In the genomic region with DNA sequence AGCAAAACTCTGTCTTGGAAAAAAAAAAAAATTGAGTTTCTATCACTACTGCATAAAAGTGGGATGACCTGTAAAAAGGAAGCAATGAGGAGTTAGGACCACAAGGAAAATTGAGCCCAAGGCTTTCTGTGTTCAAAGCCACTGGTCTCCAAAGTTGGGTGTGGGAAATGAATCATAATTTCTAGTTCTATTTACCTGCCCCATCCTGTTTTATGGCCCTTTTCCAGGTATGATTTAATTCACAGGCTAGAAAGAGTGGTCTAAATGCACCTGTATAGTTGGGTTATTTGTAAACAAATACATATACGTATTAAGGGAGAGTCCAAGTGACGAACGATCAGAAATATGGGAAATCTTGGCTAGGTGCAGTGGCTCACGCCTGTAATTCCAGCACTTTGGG, we compare ENCODE assay signal across 14 cellular contexts. TPM values are rescaled to one million over a fixed set of nuclear protein-coding genes. Genes with fewer than 3 reads are reported as not detected.
DNase-seq lines count a peak whose midpoint lies in the region; ATAC-seq, FAIRE-seq and TF ChIP-seq lines count a peak whose summit lies in the region.
"Had no signal": no experiment of that assay in that cellular context is flagged by ENCODE, and none has a peak within 500 bp of the region (broad histone marks: within the 10 kb centered on the region; RNA-seq: fewer than 3 reads in every experiment).

No MANE protein-coding gene starts in this region.

- intact Hi-C loops in PC-3 (cut with micrococcal nuclease) (no loop called here), spleen (cut with DNase I; ENCODE audit: low total_unique reads) (no loop called here)

- H3K9me2 ChIP-seq in PC-3 (replicated peaks; ENCODE audit: low read length), result no peaks in the 10 kb centered on the region

- no peak overlapping the region for H2BK120ac ChIP-seq in trophoblast cell (ENCODE audit: insufficient read depth, low read length, poor library complexity)

- H3K79me2 ChIP-seq in PC-3 (ENCODE audit: low read length) (no peaks in the 10 kb centered on the region), trophoblast cell (ENCODE audit: control insufficient read depth, insufficient read depth, low read length, poor library complexity) (no peaks in the 10 kb centered on the region)

- H3K27me3 ChIP-seq in PC-3 (ENCODE audit: low read length), result no peaks in the 10 kb centered on the region
- H3K27me3 ChIP-seq in bronchial epithelial cell (ENCODE audit: control insufficient read depth, insufficient read depth, low read length), result no peaks in the 10 kb centered on the region
- H3K27me3 ChIP-seq in foreskin keratinocyte, result no peaks in the 10 kb centered on the region
- no peaks in the 10 kb centered on the region for H3K27me3 ChIP-seq in spleen (replicated peaks in 1 of 7)
- H3K27me3 ChIP-seq in trophoblast cell (ENCODE audit: insufficient read depth, low read length), result no peaks in the 10 kb centered on the region

- H3K4me3 ChIP-seq in PC-3 (ENCODE audit: low read length) (no peak overlapping the region), bronchial epithelial cell (ENCODE audit: low read depth, low read length) (no peak overlapping the region), spleen (no peak overlapping the region), trophoblast cell (ENCODE audit: low read depth, low read length) (no peak overlapping the region)
- H3K4me3 ChIP-seq: A549 had no signal

- no peaks in the 10 kb centered on the region for H3K79me1 ChIP-seq in trophoblast cell (ENCODE audit: low read length)

- H2AK5ac ChIP-seq in trophoblast cell (ENCODE audit: low read length), result no peak overlapping the region

- POLR2A ChIA-PET in PC-3 (lab: Charles Lee; ENCODE audit: unreplicated experiment), result no interaction called here

- H3K4ac ChIP-seq in trophoblast cell (ENCODE audit: low read depth, low read length), result no peak overlapping the region

- CTCF ChIA-PET in PC-3 (lab: Charles Lee), result no interaction called here

- no peak overlapping the region for H3K27ac ChIP-seq in PC-3 (ENCODE audit: low read length)
- H3K27ac ChIP-seq in foreskin keratinocyte, result peak overlapping the region; percentile 74
- no peak overlapping the region for H3K27ac ChIP-seq in spleen
- H3K27ac ChIP-seq in trophoblast cell (ENCODE audit: low read depth, low read length), result no peak overlapping the region
- H3K27ac ChIP-seq: A549 had no signal

- H3K4me2 ChIP-seq in PC-3 (ENCODE audit: low read length) (no peak overlapping the region), trophoblast cell (ENCODE audit: low read length) (no peak overlapping the region)
- H3K4me2 ChIP-seq: A549 had no signal

- peak; percentile 54 for DNase-seq in PC-3
- peak; percentile 95 for DNase-seq in bronchial epithelial cell (ENCODE audit: low read depth)
- peak; percentile 87 to 91 for DNase-seq in foreskin keratinocyte
- no peak for DNase-seq in spleen
- DNase-seq in trophoblast cell, result no peak
- DNase-seq: CD4-positive, CD25-positive, alpha-beta regulatory T cell; DMS53; GOT3; H9 had no signal

- no peak overlapping the region for H3K18ac ChIP-seq in trophoblast cell (ENCODE audit: low read length)

- no peak overlapping the region for H2AFZ ChIP-seq in PC-3 (ENCODE audit: low read length)
- no peak overlapping the region for H2AFZ ChIP-seq in trophoblast cell (ENCODE audit: insufficient read depth, low read length, poor library complexity)

- 89 to 97% (median 93%) methylated on average over 4 of the region's 4 CpGs for WGBS in spleen, 5 donors
- whole genome bisulfite sequencing in trophoblast cell (ENCODE audit: extremely low coverage, insufficient coverage, insufficient read length), result no CpG with 5 or more reads among the region's 4 CpGs

- ATAC-seq in PC-3 (no peak), foreskin keratinocyte (peak; percentile 62), HG02840 (IDR thresholded peaks at IDR 0.05; ENCODE audit: low FRiP score, unreplicated experiment) (no peak)
- ATAC-seq: A549, HepG2 had no signal

- H2BK12ac ChIP-seq in trophoblast cell (ENCODE audit: low read length), result no peak overlapping the region

- H4K20me1 ChIP-seq in PC-3 (ENCODE audit: low read length), result no peaks in the 10 kb centered on the region

- no peak for FAIRE-seq in bronchial epithelial cell (lab: Jason Lieb, UNC)
- FAIRE-seq: A549, HepG2, HTR-8/SVneo had no signal

- no peak for TF ChIP-seq POLR2A in spleen (IDR thresholded peaks at IDR 0.05)

- H3K14ac ChIP-seq in trophoblast cell (ENCODE audit: low read length), result no peak overlapping the region

- H3K23ac ChIP-seq in trophoblast cell (ENCODE audit: low read length), result no peak overlapping the region

- no peaks in the 10 kb centered on the region for H3K9me3 ChIP-seq in PC-3 (ENCODE audit: low read length)
- peaks cover 0 to 4% (median 0%) of the 10 kb centered on the region in 8 donors for H3K9me3 ChIP-seq in spleen
- peaks cover 2% of the 10 kb centered on the region for H3K9me3 ChIP-seq in trophoblast cell (ENCODE audit: insufficient read depth, low read depth, low read length)
- H3K9me3 ChIP-seq: A549 had no signal

- no peak overlapping the region for H4K8ac ChIP-seq in trophoblast cell (ENCODE audit: low read depth, low read length)

- no TSS peak for BruUV-seq in PC-3 (replicated peaks; lab: Mats Ljungman, UMichigan)

- no peaks in the 10 kb centered on the region for H3F3A ChIP-seq in PC-3 (ENCODE audit: low read length, unreplicated experiment)

- H4K91ac ChIP-seq in trophoblast cell (ENCODE audit: low read depth, low read length), result no peak overlapping the region

- H4K12ac ChIP-seq in trophoblast cell (ENCODE audit: low read depth, low read length), result no peak overlapping the region

- H3K36me3 ChIP-seq in PC-3 (ENCODE audit: low read depth, low read length), result no peaks in the 10 kb centered on the region
- no peaks in the 10 kb centered on the region for H3K36me3 ChIP-seq in bronchial epithelial cell (ENCODE audit: control insufficient read depth, insufficient read depth, low read length)
- H3K36me3 ChIP-seq in spleen, result no peaks in the 10 kb centered on the region
- H3K36me3 ChIP-seq in trophoblast cell (ENCODE audit: control insufficient read depth in 1 of 2, insufficient read depth in 2 of 2, low read length in 2 of 2), result no peaks in the 10 kb centered on the region

- TF ChIP-seq CTCF in PC-3 (conservative IDR thresholded peaks at IDR 0.05; ENCODE audit: low read depth, low read length) (no peak), bronchial epithelial cell (IDR thresholded peaks at IDR 0.05; ENCODE audit: insufficient read depth, low read length, severe bottlenecking) (no peak), foreskin keratinocyte (conservative IDR thresholded peaks at IDR 0.05) (no peak), spleen (IDR thresholded peaks at IDR 0.05 in 8 of 11, conservative IDR thresholded peaks at IDR 0.05 in 3 of 11) (no peak)

- no peak overlapping the region for H3K9ac ChIP-seq in PC-3 (ENCODE audit: low read length)
- no peak overlapping the region for H3K9ac ChIP-seq in trophoblast cell (ENCODE audit: low read length)

- H2BK5ac ChIP-seq in trophoblast cell (ENCODE audit: low read depth, low read length, poor library complexity), result no peak overlapping the region

- H3K4me1 ChIP-seq in PC-3 (ENCODE audit: insufficient read depth, low read length) (0 out of 2 replicates have a peak, but pooled peaks cover 4% of the 10 kb centered on the region), foreskin keratinocyte (peaks cover 5% of the 10 kb centered on the region), spleen (peaks cover 0 to 3% (median 0%) of the 10 kb centered on the region in 6 donors), trophoblast cell (ENCODE audit: control insufficient read depth in 1 of 2, insufficient read depth in 2 of 2, low read length in 2 of 2) (no peaks in the 10 kb centered on the region)

RNA-seq across cellular contexts. Expression of a gene that starts 5.9 kb away (rescaled TPM):
- total RNA-seq in PC-3 (2014; rRNA removed), result 50.8 and 85.2 TPM in 2 replicates
- 6.3 and 8.2 TPM in 2 replicates for total RNA-seq in bronchial epithelial cell
- total RNA-seq in foreskin keratinocyte, result 32.6 and 33.9 TPM in 2 replicates
- 37.1 and 42.8 TPM in 2 replicates for polyA plus RNA-seq in foreskin keratinocyte
- total RNA-seq in spleen, result 10 to 100 TPM; 27.7 to 58.6 (median 43.2) TPM
- 10 to 100 TPM; 44.7 to 84.9 (median 79.0) TPM for polyA plus RNA-seq in spleen
- 28.8 and 29.9 TPM in 2 replicates for polyA plus RNA-seq in trophoblast cell (2013)

RNA-seq across cellular contexts. Expression of a gene that starts 8.2 kb away (rescaled TPM):
- total RNA-seq in PC-3 (2014; rRNA removed) (0.92 TPM in 1 of 2 replicates, not detected in the other), bronchial epithelial cell (0.38 TPM in 1 of 2 replicates, not detected in the other), foreskin keratinocyte (0.28 and 0.44 TPM in 2 replicates), spleen (1 to 10 TPM in 2 of 7 donors, under 1 TPM in 4, not detected in 1; 0.19 to 3.0 (median 0.79) TPM)
- polyA plus RNA-seq in foreskin keratinocyte (0.39 and 0.99 TPM in 2 replicates), spleen (under 1 TPM; 0.20 to 0.54 (median 0.41) TPM)
- polyA plus RNA-seq in trophoblast cell (2013), result 0.47 and 0.49 TPM in 2 replicates
- total RNA-seq: CD4-positive, CD25-positive, alpha-beta regulatory T cell; Daoy; HepG2 had no signal

RNA-seq across cellular contexts. Expression of a gene that starts 40.4 kb away (rescaled TPM):
- total RNA-seq in PC-3 (2014; rRNA removed) (67.7 and 102 TPM in 2 replicates), bronchial epithelial cell (6.8 and 11.3 TPM in 2 replicates), foreskin keratinocyte (28.9 and 29.0 TPM in 2 replicates), spleen (10 to 100 TPM; 26.2 to 40.1 (median 28.8) TPM)
- polyA plus RNA-seq in foreskin keratinocyte (25.9 and 27.9 TPM in 2 replicates), spleen (10 to 100 TPM; 13.0 to 27.2 (median 24.5) TPM)
- 17.6 and 17.8 TPM in 2 replicates for polyA plus RNA-seq in trophoblast cell (2013)

RNA-seq across cellular contexts. Expression of a gene that starts 40.5 kb away (rescaled TPM):
- total RNA-seq in PC-3 (2014; rRNA removed) (5.4 and 6.0 TPM in 2 replicates), bronchial epithelial cell (0.26 and 0.77 TPM in 2 replicates), foreskin keratinocyte (0.68 and 0.78 TPM in 2 replicates), spleen (1 to 10 TPM in 6 of 7 donors, under 1 TPM in 1; 0.97 to 3.5 (median 2.1) TPM)
- polyA plus RNA-seq in foreskin keratinocyte (0.33 and 0.58 TPM in 2 replicates), spleen (1 to 10 TPM; 1.3 to 3.8 (median 2.7) TPM)
- polyA plus RNA-seq in trophoblast cell (2013), result 1.1 TPM in 2 replicates

RNA-seq across cellular contexts. Expression of a gene that starts 59.7 kb away (rescaled TPM):
- total RNA-seq in PC-3 (2014; rRNA removed) (7.5 and 9.2 TPM in 2 replicates), bronchial epithelial cell (0.79 and 2.2 TPM in 2 replicates), foreskin keratinocyte (4.2 and 4.6 TPM in 2 replicates), spleen (10 to 100 TPM in 5 of 7 donors, 1 to 10 TPM in 2; 9.2 to 22.4 (median 17.9) TPM)
- polyA plus RNA-seq in foreskin keratinocyte (3.2 and 3.7 TPM in 2 replicates), spleen (1 to 10 TPM; 2.2 to 8.0 (median 4.2) TPM)
- 8.6 and 8.7 TPM in 2 replicates for polyA plus RNA-seq in trophoblast cell (2013)

Comparison
In these comparisons a context has a peak if more than half of its experiments do, and no peak if none do; other contexts are left out.
1. DNase-seq: peak in PC-3 (single experiment), bronchial epithelial cell (single experiment) and foreskin keratinocyte (2 of 2); none in spleen (single experiment) and trophoblast cell (0 of 2).